Comparison of ENCODE assay signal across 26 cellular contexts in the genomic region with DNA sequence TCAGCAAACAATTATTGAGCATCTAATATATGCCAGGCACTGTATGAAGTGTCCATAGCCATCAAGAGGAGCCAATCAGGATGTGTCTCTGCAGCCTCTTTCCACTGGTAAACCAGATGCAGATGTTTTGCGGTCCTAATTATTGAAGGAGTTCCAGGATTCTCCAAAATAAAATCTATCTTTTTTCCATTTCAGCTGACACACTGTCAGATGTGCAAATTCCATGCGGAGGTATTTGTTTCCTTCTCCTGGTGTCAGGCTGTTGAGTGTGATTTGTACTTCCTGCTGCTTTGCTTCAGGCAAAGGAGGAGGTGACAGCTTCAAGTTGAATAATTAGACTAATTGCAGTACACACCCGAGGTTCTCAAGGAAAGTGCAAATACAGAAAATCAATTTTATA.
"Had no signal": no experiment of that assay in that cellular context is flagged by ENCODE, and none has a peak within 500 bp of the region (broad histone marks: within the 10 kb centered on the region; RNA-seq: fewer than 3 reads in every experiment).

No MANE protein-coding gene starts in this region.

- H3K27me3 ChIP-seq: brain microvascular endothelial cell, heart right ventricle, left lung, right atrium auricular region, stomach, thyroid gland, upper lobe of left lung, vagina had no signal

- DNase-seq: activated CD4-positive, alpha-beta memory T cell treated with anti-CD3 and anti-CD28 coated beads for 36 hours; activated CD4-positive, alpha-beta T cell treated with anti-CD3 and anti-CD28 coated beads, Interleukin-2, amount 10 ng/mL, durations not matched to agents 24 days and 14 days; activated CD8-positive, alpha-beta memory T cell treated with anti-CD3 and anti-CD28 coated beads, Interleukin-2, amount 50 U/mL, for 4 hours; activated effector memory CD4-positive, alpha-beta T cell treated with anti-CD3 and anti-CD28 coated beads, Interleukin-2, amount 50 U/mL, for 16 hours; activated naive CD4-positive, alpha-beta T cell treated with anti-CD3 and anti-CD28 coated beads, Interleukin-2, amount 50 U/mL, for 16 hours; activated T-cell treated with anti-CD3 and anti-CD28 coated beads, Interleukin-2, amount 50 U/mL, for 1 hour; amniotic stem cell; brain microvascular endothelial cell; cortex of kidney; effector memory CD8-positive, alpha-beta T cell; foreskin melanocyte; heart right ventricle; kidney glomerular epithelial cell; left lung; lower lobe of right lung; natural killer cell; stimulated activated CD4-positive, alpha-beta T cell treated with anti-CD3 and anti-CD28 coated beads, Interleukin-15, amount 100 ng/mL, for 24 hours; stimulated activated CD4-positive, alpha-beta T cell treated with anti-CD3 and anti-CD28 coated beads, Interleukin-2, amount 100 ng/mL, for 24 hours; stimulated activated naive B cell treated with anti-CD40 and anti-IgM and Interleukin-4, amounts not matched to agents 10 μg/mL and 1 μg/mL and 100 μg/mL, for 72 hours; stomach; T-helper 9 cell; thyroid gland; upper lobe of left lung had no signal

- H3K27ac ChIP-seq: brain microvascular endothelial cell, heart right ventricle, left lung, lower lobe of right lung, right atrium auricular region, stomach, thyroid gland, upper lobe of left lung, vagina, VCaP had no signal

- H3K36me3 ChIP-seq: brain microvascular endothelial cell, heart right ventricle, left lung, lower lobe of right lung, right atrium auricular region, stomach, thyroid gland, upper lobe of left lung, vagina had no signal

- H3K4me3 ChIP-seq: heart right ventricle, left lung, lower lobe of right lung, right atrium auricular region, stomach, thyroid gland, upper lobe of left lung, vagina had no signal

- H3K9me3 ChIP-seq: lower lobe of right lung, thyroid gland, vagina had no signal
